In the genomic region with DNA sequence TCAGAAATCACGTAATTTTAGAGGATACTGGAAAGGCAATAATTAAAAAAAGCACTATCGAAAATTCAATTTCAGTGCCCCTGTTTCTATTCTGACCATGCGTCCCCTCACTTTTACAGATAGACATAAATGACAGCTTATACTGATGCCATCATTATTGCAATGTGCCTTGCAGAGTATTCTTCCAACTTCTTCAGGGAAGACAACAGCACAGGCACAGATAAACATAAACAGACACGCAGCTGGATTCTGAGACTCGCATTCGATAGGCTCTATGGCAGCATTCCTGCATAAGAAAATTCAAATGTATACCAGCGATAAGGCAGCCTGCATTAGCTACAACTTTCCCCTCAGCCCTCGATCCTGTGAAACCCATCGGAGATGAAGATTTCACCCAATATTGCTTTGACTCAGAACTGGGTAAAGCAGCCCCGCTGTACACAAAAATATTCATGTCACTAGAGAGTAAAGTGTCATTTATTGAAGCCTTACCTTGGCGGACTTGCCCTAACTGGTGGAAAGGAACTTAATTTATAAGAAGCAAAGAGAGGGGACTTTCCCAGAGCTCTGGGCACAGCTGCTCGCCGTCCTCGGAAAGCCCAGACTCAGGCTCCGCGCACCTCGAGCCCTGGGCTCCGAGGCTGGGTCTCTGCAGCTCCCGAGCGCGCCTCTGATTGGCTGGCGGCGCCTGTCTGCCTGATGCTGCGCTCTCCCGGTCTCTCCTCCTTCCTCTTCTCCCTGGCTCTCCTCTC, we compare ENCODE assay signal across 9 cellular contexts. TPM values are rescaled to one million over a fixed set of nuclear protein-coding genes. Genes with fewer than 3 reads are reported as not detected.
A peak's percentile ranks its signal among the peaks of the same experiment; 100 is the strongest.
DNase-seq lines count a peak whose midpoint lies in the region; ATAC-seq and TF ChIP-seq lines count a peak whose summit lies in the region.
"Had no signal": no experiment of that assay in that cellular context is flagged by ENCODE, and none has a peak within 500 bp of the region (broad histone marks: within the 10 kb centered on the region; RNA-seq: fewer than 3 reads in every experiment).

TSS of gene CDH18 (minus strand) at position 607 of the 752 bp plus-strand sequence. CDS start 149,214 bp downstream, outside the sequence.

- no peak for TF ChIP-seq CTCF in esophagus muscularis mucosa (IDR thresholded peaks at IDR 0.05)
- no peak for TF ChIP-seq CTCF in neural crest cell (conservative IDR thresholded peaks at IDR 0.05)

- TF ChIP-seq POLR2A in esophagus muscularis mucosa (IDR thresholded peaks at IDR 0.05; ENCODE audit: low read depth) = no peak

- no peaks in the 10 kb centered on the region for H3K36me3 Mint-ChIP-seq in neural crest cell (ENCODE audit: low read depth)
- H3K36me3 Mint-ChIP-seq in activated CD8-positive, alpha-beta memory T cell treated with anti-CD3 and anti-CD28 coated beads, Interleukin-2, amount 10 ng/mL, durations not matched to agents 7 days and 5 days = no peaks in the 10 kb centered on the region

- peaks cover 0 to 12% (median 0%) of the 10 kb centered on the region in 4 donors for H3K27me3 ChIP-seq in esophagus muscularis mucosa

- CTCF ChIA-PET in activated CD8-positive, alpha-beta memory T cell treated with anti-CD3 and anti-CD28 coated beads, Interleukin-2, amount 10 ng/mL, durations not matched to agents 7 days and 5 days (lab: Charles Lee) = no interaction called here

- peak within 1 kb of the TSS; percentile 85 for H3K4me3 Mint-ChIP-seq in neural crest cell
- H3K4me3 Mint-ChIP-seq in activated CD8-positive, alpha-beta memory T cell treated with anti-CD3 and anti-CD28 coated beads, Interleukin-2, amount 10 ng/mL, durations not matched to agents 7 days and 5 days = no peak within 1 kb of the TSS

- H3K9me3 Mint-ChIP-seq in neural crest cell = no peaks in the 10 kb centered on the region
- peaks cover 4% of the 10 kb centered on the region for H3K9me3 Mint-ChIP-seq in activated CD8-positive, alpha-beta memory T cell treated with anti-CD3 and anti-CD28 coated beads, Interleukin-2, amount 10 ng/mL, durations not matched to agents 7 days and 5 days (ENCODE audit: low read depth)

- H3K27ac Mint-ChIP-seq in neural crest cell (ENCODE audit: unreplicated experiment) = no peak within 1 kb of the TSS
- H3K27ac Mint-ChIP-seq in activated CD8-positive, alpha-beta memory T cell treated with anti-CD3 and anti-CD28 coated beads, Interleukin-2, amount 10 ng/mL, durations not matched to agents 7 days and 5 days = no peak within 1 kb of the TSS

- H3K4me1 ChIP-seq in esophagus muscularis mucosa = peaks cover 0 to 8% (median 8%) of the 10 kb centered on the region in 4 donors

- H3K4me3 ChIP-seq in esophagus muscularis mucosa = peak within 1 kb of the TSS in 3 of 4 donors; percentile 13 to 25 (median 23)

- H3K36me3 ChIP-seq in esophagus muscularis mucosa = no peaks in the 10 kb centered on the region

- 10% methylated on average over 23 of the region's 25 CpGs for WGBS in esophagus muscularis mucosa

- H3K4me1 Mint-ChIP-seq in neural crest cell = peaks cover 14% of the 10 kb centered on the region
- no peaks in the 10 kb centered on the region for H3K4me1 Mint-ChIP-seq in activated CD8-positive, alpha-beta memory T cell treated with anti-CD3 and anti-CD28 coated beads, Interleukin-2, amount 10 ng/mL, durations not matched to agents 7 days and 5 days

- intact Hi-C loops in esophagus muscularis mucosa (cut with DNase I) = no loop called here

- peak; percentile 50 for ATAC-seq in HG02759 (IDR thresholded peaks at IDR 0.05; ENCODE audit: unreplicated experiment)
- ATAC-seq in HG03457 (IDR thresholded peaks at IDR 0.05; ENCODE audit: unreplicated experiment) = no peak
- ATAC-seq in activated CD8-positive, alpha-beta memory T cell treated with anti-CD3 and anti-CD28 coated beads, Interleukin-2, amount 10 ng/mL, durations not matched to agents 7 days and 5 days = no peak

- TF ChIP-seq EP300 in esophagus muscularis mucosa (IDR thresholded peaks at IDR 0.05) = no peak

- peak; percentile 35 for DNase-seq in OCI-M1 (lab: John Stamatoyannopoulos, UW)
- no peak for DNase-seq in esophagus muscularis mucosa (ENCODE audit: extremely low spot score)
- peak; percentile 55 for DNase-seq in neural crest cell (ENCODE audit: low read depth, low spot score)
- no peak for DNase-seq in NCI-H2107 treated with DMSO at 0.1 percent for 48 hours (lab: John Stamatoyannopoulos, UW; ENCODE audit: unreplicated experiment)
- no peak for DNase-seq in HUDEP-2 (lab: John Stamatoyannopoulos, UW; ENCODE audit: unreplicated experiment in 76 of 76)
- no peak for DNase-seq in activated CD8-positive, alpha-beta memory T cell treated with anti-CD3 and anti-CD28 coated beads, Interleukin-2, amount 10 ng/mL, durations not matched to agents 7 days and 5 days

- peaks cover 57% of the 10 kb centered on the region for H3K27me3 Mint-ChIP-seq in neural crest cell (ENCODE audit: low read depth)
- no peaks in the 10 kb centered on the region for H3K27me3 Mint-ChIP-seq in activated CD8-positive, alpha-beta memory T cell treated with anti-CD3 and anti-CD28 coated beads, Interleukin-2, amount 10 ng/mL, durations not matched to agents 7 days and 5 days

- H3K27ac ChIP-seq in esophagus muscularis mucosa (replicated peaks in 1 of 4) = no peak within 1 kb of the TSS
- H3K27ac ChIP-seq: skin epidermis had no signal

- H3K9me3 ChIP-seq in esophagus muscularis mucosa = no peaks in the 10 kb centered on the region

RNA-seq across cellular contexts. Expression of gene CDH18, which starts in this region (rescaled TPM):
- total RNA-seq in esophagus muscularis mucosa = under 1 TPM in 2 of 4 donors, not detected in 2; under 0.01 to 0.65 TPM
- 2.1 and 2.2 TPM in 2 replicates for total RNA-seq in neural crest cell
- total RNA-seq in activated CD8-positive, alpha-beta memory T cell treated with anti-CD3 and anti-CD28 coated beads, Interleukin-2, amount 10 ng/mL, durations not matched to agents 7 days and 5 days = not detected

Comparison
In these comparisons a context has a peak if more than half of its experiments do, and no peak if none do; other contexts are left out.
1. DNase-seq: peak in OCI-M1 (single experiment) and neural crest cell (single experiment); none in esophagus muscularis mucosa (single experiment), NCI-H2107 treated with DMSO at 0.1 percent for 48 hours (single experiment), HUDEP-2 (0 of 76) and activated CD8-positive, alpha-beta memory T cell treated with anti-CD3 and anti-CD28 coated beads, Interleukin-2, amount 10 ng/mL, durations not matched to agents 7 days and 5 days (single experiment).